ENCODE assay signal across 19 cellular contexts in genomic region chr22:37505989-37506388, GRCh38. TPM values are rescaled to one million over a fixed set of nuclear protein-coding genes. Genes with fewer than 3 reads are reported as not detected.
"Had no signal": no experiment of that assay in that cellular context is flagged by ENCODE, and none has a peak within 500 bp of the region (broad histone marks: within the 10 kb centered on the region; RNA-seq: fewer than 3 reads in every experiment).

No MANE protein-coding gene starts in this region.

- DNase-seq: activated CD4-positive, alpha-beta T cell treated with anti-CD3 and anti-CD28 coated beads for 4 hours; activated CD8-positive, alpha-beta memory T cell treated with anti-CD3 and anti-CD28 coated beads, Interleukin-2, amount 50 U/mL, for 48 hours; activated CD8-positive, alpha-beta T cell treated with anti-CD3 and anti-CD28 coated beads for 36 hours; activated effector memory CD4-positive, alpha-beta T cell treated with Interleukin-2 at 50 U/mL for 16 hours; activated naive CD4-positive, alpha-beta T cell; activated T-cell treated with anti-CD3 and anti-CD28 coated beads, Interleukin-2, amount 50 U/mL, for 1 hour; aorta; central memory CD4-positive, alpha-beta T cell; KBM-7; NCI-H1092; NCI-H1930; NCI-H446; NCI-H524; Peyer's patch; SHP77 treated with DMSO at 0.1 percent for 48 hours had no signal

- H3K27me3 ChIP-seq: breast epithelium, Peyer's patch had no signal

- H3K9me3 ChIP-seq: breast epithelium, Peyer's patch had no signal

- H3K4me3 ChIP-seq: breast epithelium, Peyer's patch had no signal

- ATAC-seq: activated CD4-positive, CD25-positive, alpha-beta regulatory T cell treated with anti-CD3 and anti-CD28 coated beads, Interleukin-2, amount 50 U/mL, for 24 hours; activated CD8-positive, alpha-beta T cell treated with anti-CD3 and anti-CD28 coated beads for 36 hours had no signal

- H3K36me3 ChIP-seq: breast epithelium had no signal

- H3K27ac ChIP-seq: breast epithelium had no signal

RNA-seq across cellular contexts. Expression of gene CARD10, which starts 13.2 kb away (rescaled TPM):
- total RNA-seq: activated T-helper 1 cell treated with anti-CD3 and anti-CD28 coated beads, Interleukin-12 subunit alpha, Interleukin-12 subunit beta, Interleukin-2, Interleukin-4 antibody, amounts not matched to agents 30 ng/mL and 10 ng/mL and 1 ng/mL, durations not matched to agents 14 hours and 24 hours and 36 hours had no signal

RNA-seq across cellular contexts. Expression of gene MFNG, which starts 19.8 kb away (rescaled TPM):
- total RNA-seq: SK-MEL-5 had no signal
